10 cellular contexts compared by ENCODE assay signal in genomic region chr4:48047896-48048295, GRCh38. TPM values are rescaled to one million over a fixed set of nuclear protein-coding genes. Genes with fewer than 3 reads are reported as not detected.
A peak's percentile ranks its signal among the peaks of the same experiment; 100 is the strongest.
DNase-seq lines count a peak whose midpoint lies in the region; ATAC-seq and TF ChIP-seq lines count a peak whose summit lies in the region.
"Had no signal": no experiment of that assay in that cellular context is flagged by ENCODE, and none has a peak within 500 bp of the region (broad histone marks: within the 10 kb centered on the region; RNA-seq: fewer than 3 reads in every experiment).

No MANE protein-coding gene starts in this region.

- intact Hi-C loops in left cardiac atrium (cut with DNase I) = no loop called here

- peak; percentile 5 for ATAC-seq in GM21367 (IDR thresholded peaks at IDR 0.05; ENCODE audit: unreplicated experiment)
- ATAC-seq in HG03469 (IDR thresholded peaks at IDR 0.05; ENCODE audit: unreplicated experiment) = peak; percentile 1
- peak; percentile 71 to 87 for ATAC-seq in left cardiac atrium

- POLR2A ChIA-PET in HEK293T (lab: Yijun Ruan, JAX) = no interaction called here

- peak overlapping the region; percentile 21; the same call in 1 of the 2 replicates for H3K27ac ChIP-seq in C4-2B

- DNase-seq in left cardiac atrium = no peak
- no peak for DNase-seq in foreskin fibroblast
- no peak for DNase-seq in activated CD4-positive, alpha-beta T cell treated with anti-CD3 and anti-CD28 coated beads, Interleukin-2, amount 50 U/mL, for 48 hours
- no peak for DNase-seq in COR-L47 (lab: John Stamatoyannopoulos, UW)
- DNase-seq in HEK293T (ENCODE audit: extremely low spot score) = no peak
- DNase-seq: mesenchymal stem cell, NCI-H1092 treated with DMSO at 0.1 percent for 48 hours had no signal

- CTCF ChIA-PET in HEK293T (lab: Yijun Ruan, JAX) = no interaction called here

- H3K4me3 ChIP-seq in foreskin fibroblast (ENCODE audit: low read depth in 1 of 2, low read length in 2 of 2) = no peak overlapping the region

- TF ChIP-seq CTCF in C4-2B (conservative IDR thresholded peaks at IDR 0.05) (no peak), foreskin fibroblast (IDR thresholded peaks at IDR 0.05; ENCODE audit: low read depth, low read length) (no peak)

TF ChIP-seq in HEK293T, 16 proteins besides CTCF, POLR2A, EP300 and RAD21:
- TF ChIP-seq FOXK2 (IDR thresholded peaks at IDR 0.05) (no peak), LEF1 (IDR thresholded peaks at IDR 0.05; ENCODE audit: borderline replicate concordance) (no peak), TARDBP (IDR thresholded peaks at IDR 0.05) (no peak), L3MBTL2 (conservative IDR thresholded peaks at IDR 0.05) (no peak), ZNF384 (IDR thresholded peaks at IDR 0.05) (no peak), ELF4 (IDR thresholded peaks at IDR 0.05) (no peak), SUZ12 (IDR thresholded peaks at IDR 0.05) (no peak), BHLHE40 (IDR thresholded peaks at IDR 0.05; ENCODE audit: borderline replicate concordance) (no peak), SP1 (IDR thresholded peaks at IDR 0.05) (no peak), PKNOX1 (IDR thresholded peaks at IDR 0.05) (no peak), ARNT (IDR thresholded peaks at IDR 0.05) (no peak), CTBP1 (IDR thresholded peaks at IDR 0.05; ENCODE audit: borderline replicate concordance) (no peak), FOXM1 (IDR thresholded peaks at IDR 0.05; ENCODE audit: borderline replicate concordance) (no peak), FOXA1 (IDR thresholded peaks at IDR 0.05) (no peak), HDGF (IDR thresholded peaks at IDR 0.05; ENCODE audit: borderline replicate concordance) (no peak), NFRKB (IDR thresholded peaks at IDR 0.05) (no peak)
TF ChIP-seq in HEK293T: peak in this region for 0.

RNA-seq across cellular contexts. Expression of gene NIPAL1, which starts 31.3 kb away (rescaled TPM):
- total RNA-seq in left cardiac atrium = 1 to 10 TPM in 1 of 2 donors, under 1 TPM in 1; 0.53 to 1.5 TPM

RNA-seq across cellular contexts. Expression of gene CNGA1, which starts 31.4 kb away (rescaled TPM):
- under 1 TPM; 0.12 to 0.92 TPM for total RNA-seq in left cardiac atrium

Comparison
In these comparisons a context has a peak if more than half of its experiments do, and no peak if none do; other contexts are left out.
1. ATAC-seq: peak in every context shown above with its lines; median percentile 79 in left cardiac atrium; 5 in GM21367; 1 in HG03469.